ENCODE assay signal across 18 cellular contexts in genomic region chr4:36638273-36638811, GRCh38.
"Had no signal": no experiment of that assay in that cellular context is flagged by ENCODE, and none has a peak within 500 bp of the region (broad histone marks: within the 10 kb centered on the region; RNA-seq: fewer than 3 reads in every experiment).

No MANE protein-coding gene starts in this region.

- H3K36me3 Mint-ChIP-seq: natural killer cell, type B pancreatic cell had no signal

- H3K36me3 ChIP-seq: colonic mucosa, ovary, suprapubic skin, thyroid gland had no signal

- H3K4me1 Mint-ChIP-seq: natural killer cell, neural crest cell had no signal

- H3K9me3 ChIP-seq: colonic mucosa, mucosa of descending colon, ovary, suprapubic skin, thyroid gland had no signal

- DNase-seq: colonic mucosa; dermis blood vessel endothelial cell; erythroblast; foreskin melanocyte; kidney glomerular epithelial cell; mammary epithelial cell; mucosa of descending colon; natural killer cell; nucleus accumbens; ovary; right cardiac atrium; small intestine; stimulated activated CD4-positive, alpha-beta T cell treated with anti-CD3 and anti-CD28 coated beads, Interleukin-2, amount 100 ng/mL, for 48 hours; stimulated activated naive CD8-positive, alpha-beta T cell treated with anti-CD3 and anti-CD28 coated beads, Interleukin-15, Interleukin-2, amounts not matched to agents 100 U/mL and 50 U/mL, for 24 hours; thyroid gland had no signal

- H3K4me3 Mint-ChIP-seq: natural killer cell, neural crest cell, type B pancreatic cell had no signal

- H3K4me1 ChIP-seq: colonic mucosa, suprapubic skin, thyroid gland had no signal

- H3K27ac Mint-ChIP-seq: natural killer cell, type B pancreatic cell had no signal

- H3K27me3 Mint-ChIP-seq: type B pancreatic cell had no signal

- ATAC-seq: mucosa of descending colon; natural killer cell; right cardiac atrium; stimulated activated naive CD8-positive, alpha-beta T cell treated with anti-CD3 and anti-CD28 coated beads, Interleukin-15, Interleukin-2, amounts not matched to agents 100 U/mL and 50 U/mL, for 24 hours had no signal

- H3K27me3 ChIP-seq: colonic mucosa, ovary, suprapubic skin, thyroid gland had no signal

- H3K27ac ChIP-seq: colonic mucosa, ovary, suprapubic skin, thyroid gland had no signal

- H3K4me3 ChIP-seq: colonic mucosa, mucosa of descending colon, ovary, suprapubic skin, thyroid gland had no signal

- H3K9me3 Mint-ChIP-seq: neural crest cell, type B pancreatic cell had no signal
